ENCODE assay signal across 1 cellular context in the genomic region with DNA sequence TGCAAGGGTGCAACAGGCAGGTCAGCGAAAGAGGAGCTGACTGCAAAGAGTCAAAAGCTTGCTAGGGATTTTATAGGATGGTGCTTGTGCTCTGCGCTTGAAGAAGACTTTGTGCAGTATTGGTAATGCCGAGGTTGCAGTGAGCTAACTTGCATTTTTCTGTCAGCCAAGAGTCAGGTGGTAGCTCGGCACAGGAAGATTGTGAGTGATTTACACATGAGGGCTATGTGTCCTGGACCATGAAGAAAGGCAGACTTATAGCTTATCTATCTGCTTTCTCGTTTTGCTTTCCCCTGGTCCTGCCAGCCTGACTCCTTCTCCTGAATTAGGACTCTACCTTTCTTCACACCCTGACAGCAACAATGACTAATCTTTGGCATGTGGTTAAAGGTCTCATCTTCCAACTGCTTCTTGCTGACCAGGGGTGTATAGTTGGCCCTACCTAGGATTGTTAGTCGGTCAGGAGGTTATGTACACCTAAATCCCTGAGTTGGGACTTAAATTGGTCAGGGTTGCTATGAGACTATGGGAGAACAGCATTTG.
TF ChIP-seq lines count a peak whose summit lies in the region.

No MANE protein-coding gene starts in this region.

TF ChIP-seq in HEK293, 187 proteins besides CTCF, POLR2A, EP300 and RAD21:
- peak; percentile 51; the same call in 1 of the 2 replicates for TF ChIP-seq SCRT2 (tag by site-specific recombination; IDR thresholded peaks at IDR 0.05)
- no peak for TF ChIP-seq ZNF214 (tag by site-specific recombination; IDR thresholded peaks at IDR 0.05; ENCODE audit: borderline replicate concordance)
